In the genomic region with DNA sequence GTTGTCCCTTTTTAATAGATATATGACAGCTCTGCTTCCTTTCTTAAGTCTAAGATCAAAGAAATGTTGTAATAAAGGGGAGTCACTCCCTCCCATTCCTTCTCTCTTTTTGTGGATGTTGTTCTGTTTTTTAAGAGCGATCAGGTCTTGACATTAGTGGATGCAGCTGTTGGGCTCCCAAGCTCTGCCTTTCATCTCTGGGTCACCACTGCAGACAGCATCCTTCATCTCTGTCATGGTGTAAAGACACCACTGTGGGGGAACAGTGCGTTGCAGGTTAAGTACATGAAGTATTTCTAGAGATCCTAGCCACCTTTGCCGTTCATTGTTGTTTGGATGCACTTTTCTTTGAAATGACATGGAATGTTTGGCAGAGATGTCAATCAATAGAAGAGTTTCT, we compare ENCODE assay signal across 26 cellular contexts. TPM values are rescaled to one million over a fixed set of nuclear protein-coding genes. Genes with fewer than 3 reads are reported as not detected.
DNase-seq lines count a peak whose midpoint lies in the region; ATAC-seq, FAIRE-seq and TF ChIP-seq lines count a peak whose summit lies in the region.
"Had no signal": no experiment of that assay in that cellular context is flagged by ENCODE, and none has a peak within 500 bp of the region (broad histone marks: within the 10 kb centered on the region; RNA-seq: fewer than 3 reads in every experiment).

No MANE protein-coding gene starts in this region.

- no peak overlapping the region for H3K56ac ChIP-seq in H1 (replicated peaks; ENCODE audit: insufficient read length, low read depth, low read length)

- H3K27ac Mint-ChIP-seq in progenitor cell of endocrine pancreas = peak overlapping the region; percentile 83
- H3K27ac Mint-ChIP-seq: activated naive CD8-positive, alpha-beta T cell treated with anti-CD3 and anti-CD28 coated beads for 36 hours had no signal

- H2AFZ ChIP-seq in DND-41 (ENCODE audit: low read depth, low read length) (no peak overlapping the region), H1 (ENCODE audit: low read length) (no peak overlapping the region)

- FAIRE-seq in H1 (lab: Jason Lieb, UNC) = peak; percentile 71
- FAIRE-seq: kidney had no signal

- TF ChIP-seq POLR2A in H1 (IDR thresholded peaks at IDR 0.05; ENCODE audit: control extremely low read depth in 1 of 2, low read depth in 2 of 2, low read length in 2 of 2) = no peak

- ATAC-seq in DND-41 (ENCODE audit: insufficient read depth, low read depth) (0 out of 3 replicates have a peak, but pooled peaks have one; percentile 35), HG02852 (IDR thresholded peaks at IDR 0.05; ENCODE audit: unreplicated experiment) (no peak), psoas muscle (no peak), HG02938 (IDR thresholded peaks at IDR 0.05; ENCODE audit: unreplicated experiment) (no peak)
- ATAC-seq: naive thymus-derived CD4-positive, alpha-beta T cell; stimulated activated effector memory CD8-positive, alpha-beta T cell treated with anti-CD3 and anti-CD28 coated beads, Interleukin-12 subunit alpha, Interleukin-12 subunit beta, amount 100 ng/mL, for 72 hours had no signal

- no peak overlapping the region for H3K4me3 Mint-ChIP-seq in progenitor cell of endocrine pancreas (ENCODE audit: low read depth)
- H3K4me3 Mint-ChIP-seq: activated naive CD8-positive, alpha-beta T cell treated with anti-CD3 and anti-CD28 coated beads for 36 hours; stimulated activated effector memory CD8-positive, alpha-beta T cell treated with anti-CD3 and anti-CD28 coated beads, Interleukin-12 subunit alpha, Interleukin-12 subunit beta, amount 100 ng/mL, for 72 hours had no signal

- H3K14ac ChIP-seq in H1 (ENCODE audit: insufficient read length) = no peak overlapping the region

- POLR2A ChIA-PET in H1 (lab: Charles Lee; ENCODE audit: partially characterized antibody) = interaction anchor here (1.5 kb wide), 1 partner anchor 22 kb away, joined by 5 read pairs; no protein-coding TSS in a partner anchor

- TF ChIP-seq EP300 in H1 (IDR thresholded peaks at IDR 0.05; ENCODE audit: borderline replicate concordance in 1 of 2, low read depth in 2 of 2, low read length in 2 of 2) = no peak

- no peaks in the 10 kb centered on the region for H3K27me3 Mint-ChIP-seq in progenitor cell of endocrine pancreas
- H3K27me3 Mint-ChIP-seq: activated naive CD8-positive, alpha-beta T cell treated with anti-CD3 and anti-CD28 coated beads for 36 hours; naive thymus-derived CD4-positive, alpha-beta T cell had no signal

- no peak overlapping the region for H4K5ac ChIP-seq in H1 (ENCODE audit: insufficient read length, low read depth, low read length)

- H3K9me3 Mint-ChIP-seq in progenitor cell of endocrine pancreas (ENCODE audit: low read depth) = no peaks in the 10 kb centered on the region
- H3K9me3 Mint-ChIP-seq: stimulated activated effector memory CD8-positive, alpha-beta T cell treated with anti-CD3 and anti-CD28 coated beads, Interleukin-12 subunit alpha, Interleukin-12 subunit beta, amount 100 ng/mL, for 72 hours had no signal

- no peaks in the 10 kb centered on the region for H3K23me2 ChIP-seq in H1 (ENCODE audit: low read depth, low read length)

- H4K91ac ChIP-seq in H1 (replicated peaks; ENCODE audit: insufficient read length, low read length) = no peak overlapping the region

- H3K27me3 ChIP-seq in DND-41 (ENCODE audit: insufficient read depth, low read length, poor library complexity) (no peaks in the 10 kb centered on the region), H1 (replicated peaks in 1 of 4; ENCODE audit: control insufficient read depth in 3 of 4, extremely low read depth in 1 of 4, insufficient read depth in 3 of 4, low read length in 3 of 4) (no peaks in the 10 kb centered on the region), psoas muscle (ENCODE audit: insufficient read depth in 3 of 3, low read length in 2 of 3) (no peaks in the 10 kb centered on the region)
- H3K27me3 ChIP-seq: tibial artery had no signal

- H3K4me3 ChIP-seq in DND-41 (ENCODE audit: low read depth in 1 of 2, low read length in 2 of 2) (no peak overlapping the region), H1 (ENCODE audit: extremely low read depth in 1 of 4, insufficient read depth in 2 of 4, low read depth in 3 of 4, low read length in 4 of 4) (no peak overlapping the region), psoas muscle (no peak overlapping the region)
- H3K4me3 ChIP-seq: HAP-1, tibial artery had no signal

- H4K20me1 ChIP-seq in DND-41 (ENCODE audit: insufficient read depth, low read length) (no peaks in the 10 kb centered on the region), H1 (replicated peaks in 1 of 2; ENCODE audit: control insufficient read depth in 1 of 2, insufficient read depth in 2 of 2, low read length in 2 of 2) (peaks cover 5 to 8% of the 10 kb centered on the region in 2 experiments)

- no peak overlapping the region for H3K23ac ChIP-seq in H1 (ENCODE audit: insufficient read length)

- no peak overlapping the region for H3K18ac ChIP-seq in H1 (ENCODE audit: extremely low read depth, low read length)

- H3K27ac ChIP-seq in DND-41 (ENCODE audit: low read length) (no peak overlapping the region), H1 (ENCODE audit: low read depth, low read length) (no peak overlapping the region), psoas muscle (no peak overlapping the region)
- H3K27ac ChIP-seq: epithelial cell of prostate had no signal

- intact Hi-C loops in psoas muscle (cut with DNase I) = no loop called here

- TF ChIP-seq RAD21 in H1 (IDR thresholded peaks at IDR 0.05 in 1 of 2, conservative IDR thresholded peaks at IDR 0.05 in 1 of 2; ENCODE audit: low read depth in 2 of 2, low read length in 2 of 2) = no peak; a peak in 1 of 4 replicates

- peaks cover 6% of the 10 kb centered on the region for H3K36me3 Mint-ChIP-seq in progenitor cell of endocrine pancreas (ENCODE audit: insufficient read depth)

- H3K79me2 ChIP-seq in DND-41 (ENCODE audit: insufficient read depth, low read length) (no peaks in the 10 kb centered on the region), H1 (ENCODE audit: control insufficient read depth in 1 of 2, insufficient read depth in 2 of 2, low read length in 2 of 2) (peaks cover 0 to 88% of the 10 kb centered on the region in 2 experiments; a peak in 2 of 4 replicates)

- peaks cover 7% of the 10 kb centered on the region; the same call in 1 of the 2 replicates for H3K79me1 ChIP-seq in H1 (ENCODE audit: low read depth, low read length)

- H2BK12ac ChIP-seq in H1 (ENCODE audit: low read depth, low read length) = no peak overlapping the region

- DNase-seq in DND-41 = no peak
- peak; percentile 18 for DNase-seq in NCI-H69 (lab: John Stamatoyannopoulos, UW)
- DNase-seq in H1 (ENCODE audit: low read depth in 1 of 2, low spot score in 2 of 2) = no peak
- DNase-seq in progenitor cell of endocrine pancreas (ENCODE audit: low spot score, unreplicated experiment) = no peak
- DNase-seq in psoas muscle = no peak
- DNase-seq: activated CD4-positive, alpha-beta T cell treated with anti-CD3 and anti-CD28 coated beads for 1 hour; activated CD8-positive, alpha-beta memory T cell treated with anti-CD3 and anti-CD28 coated beads for 24 hours; activated naive CD8-positive, alpha-beta T cell treated with anti-CD3 and anti-CD28 coated beads for 36 hours; AML-193; Caco-2; dermis blood vessel endothelial cell; foreskin melanocyte; IMR-90; kidney; mesendoderm; MM.1S; naive thymus-derived CD4-positive, alpha-beta T cell; NCI-H187 treated with DMSO at 0.1 percent for 48 hours; retina; RPMI8226; tibial artery had no signal

- no peak overlapping the region for H2BK120ac ChIP-seq in H1 (replicated peaks; ENCODE audit: low read depth, low read length)

- H2AK5ac ChIP-seq in H1 (ENCODE audit: low read depth, low read length) = no peak overlapping the region

- WGBS in H1 (ENCODE audit: extremely low coverage in 1 of 2, insufficient coverage in 1 of 2, insufficient read length in 1 of 2, insufficient replicate concordance in 2 of 2, low coverage in 1 of 2, low lambda C conversion rate in 2 of 2, missing lambda C conversion rate in 1 of 2), 2 experiments = 89% methylated on average over 3 of the region's 3 CpGs; no CpG with 5 or more reads in 1 of the 2 experiments
- 43 to 60% (median 55%) methylated on average over 3 of the region's 3 CpGs for WGBS in psoas muscle, 3 donors

- no peak for TF ChIP-seq CTCF in DND-41 (IDR thresholded peaks at IDR 0.05; ENCODE audit: borderline replicate concordance, extremely low read depth, low read length, poor library complexity, severe bottlenecking)
- no peak for TF ChIP-seq CTCF in H1 (IDR thresholded peaks at IDR 0.05; ENCODE audit: control extremely low read depth in 1 of 3, insufficient read depth in 1 of 3, low read depth in 1 of 3, low read length in 3 of 3)
- TF ChIP-seq CTCF in progenitor cell of endocrine pancreas (IDR thresholded peaks at IDR 0.05; ENCODE audit: unreplicated experiment) = no peak
- no peak for TF ChIP-seq CTCF in psoas muscle (IDR thresholded peaks at IDR 0.05)

- no peak overlapping the region for H2BK5ac ChIP-seq in H1 (ENCODE audit: low read depth, low read length)

- no peaks in the 10 kb centered on the region for H3K9me3 ChIP-seq in DND-41 (ENCODE audit: insufficient read depth, low read length, severe bottlenecking)
- no peaks in the 10 kb centered on the region for H3K9me3 ChIP-seq in H1 (ENCODE audit: insufficient read depth in 2 of 2, low read depth in 1 of 2, low read length in 1 of 2)
- H3K9me3 ChIP-seq in psoas muscle = no peaks in the 10 kb centered on the region
- H3K9me3 ChIP-seq: Caco-2, HAP-1, tibial artery had no signal

- no peak overlapping the region for H3K9ac ChIP-seq in DND-41 (ENCODE audit: low read depth, low read length)
- no peak overlapping the region for H3K9ac ChIP-seq in H1 (replicated peaks in 1 of 4; ENCODE audit: extremely low read depth in 1 of 4, low read depth in 3 of 4, low read length in 3 of 4)

- H3K4me1 ChIP-seq in DND-41 (ENCODE audit: insufficient read depth, low read length) (peaks cover 5% of the 10 kb centered on the region), H1 (replicated peaks in 1 of 4; ENCODE audit: control insufficient read depth in 3 of 4, insufficient read depth in 4 of 4, low read length in 3 of 4) (peaks cover 0 to 2% (median 0%) of the 10 kb centered on the region in 4 experiments; a peak in 2 of 7 replicates), psoas muscle (peaks cover 66% of the 10 kb centered on the region)

- H3K4me1 Mint-ChIP-seq in progenitor cell of endocrine pancreas (ENCODE audit: low read depth) = peaks cover 59% of the 10 kb centered on the region

- H3K36me3 ChIP-seq in DND-41 (ENCODE audit: insufficient read depth, low read length) (no peaks in the 10 kb centered on the region), H1 (ENCODE audit: control insufficient read depth in 2 of 4, insufficient read depth in 4 of 4, low read length in 3 of 4) (no peaks in the 10 kb centered on the region), psoas muscle (ENCODE audit: insufficient read depth in 1 of 2, low read depth in 1 of 2) (peaks cover 0 to 10% of the 10 kb centered on the region in 2 donors)
- H3K36me3 ChIP-seq: HAP-1 had no signal

- no peak overlapping the region for H3K4ac ChIP-seq in H1 (replicated peaks; ENCODE audit: insufficient read length, low read depth, low read length)

- CTCF ChIA-PET in H1 (lab: Charles Lee; ENCODE audit: partially characterized antibody) = interaction anchor here (0.7 to 0.9 kb wide), 3 partner anchors 15 to 22 kb away, joined by 3 read pairs; no protein-coding TSS in a partner anchor

- H4K8ac ChIP-seq in H1 (ENCODE audit: extremely low read depth, insufficient read depth, low read length) = no peak overlapping the region

- H3K4me2 ChIP-seq in DND-41 (ENCODE audit: insufficient read depth, low read length) (no peak overlapping the region), H1 (ENCODE audit: insufficient read depth in 1 of 2, low read depth in 2 of 2, low read length in 2 of 2) (no peak overlapping the region)

- H2BK20ac ChIP-seq in H1 (ENCODE audit: low read length) = no peak overlapping the region

- H2BK15ac ChIP-seq in H1 (ENCODE audit: low read length) = no peak overlapping the region

RNA-seq across cellular contexts. Expression of gene FNDC3B, which starts 17.7 kb away (rescaled TPM):
- total RNA-seq in H1 (2021; fragmentation: NEBNext Ultra II Directional; extraction: Animal tissue kit (Norgen Biotek cat#: 25700)) = 44.4 TPM in 2 replicates
- 14.1 and 15.7 TPM in 2 replicates for polyA plus RNA-seq in H1 (2011; rRNA removed)
- 6.1 TPM for polyA plus RNA-seq in H1 (2011; cell fraction: cytosol; rRNA removed)
- 29.6 TPM for polyA plus RNA-seq in H1 (2011; cell fraction: nucleus; rRNA removed)
- polyA plus RNA-seq in H1 (2012, experiment 1 of 2) = 11.8 to 18.4 TPM (median 15.7 TPM) in 4 replicates
- 1.2 TPM for polyA plus RNA-seq in H1 (2012, experiment 2 of 2)
- polyA plus RNA-seq in H1 (2013, experiment 1 of 2) = 21.2 TPM
- 21.1 TPM for polyA plus RNA-seq in H1 (2013, experiment 2 of 2)
- 74.8 and 76.1 TPM in 2 replicates for polyA minus RNA-seq in H1 (2011; rRNA and poly(A)+ RNA removed)
- polyA minus RNA-seq in H1 (2011; cell fraction: cytosol; rRNA and poly(A)+ RNA removed) = 18.6 TPM
- polyA minus RNA-seq in H1 (2011; cell fraction: nucleus; rRNA and poly(A)+ RNA removed) = 183 TPM
- total RNA-seq in progenitor cell of endocrine pancreas = 158 and 161 TPM in 2 replicates
- 100 to 1,000 TPM in 1 of 4 donors, 10 to 100 TPM in 3; 50.8 to 133 (median 74.1) TPM for total RNA-seq in psoas muscle
- 10 to 100 TPM; 12.4 to 30.8 (median 19.4) TPM for polyA plus RNA-seq in psoas muscle
